Comparison of ENCODE assay signal across 13 cellular contexts in genomic region chr19:40281381-40282208, GRCh38. TPM values are rescaled to one million over a fixed set of nuclear protein-coding genes. Genes with fewer than 3 reads are reported as not detected.
DNase-seq lines count a peak whose midpoint lies in the region; ATAC-seq and TF ChIP-seq lines count a peak whose summit lies in the region.
"Had no signal": no experiment of that assay in that cellular context is flagged by ENCODE, and none has a peak within 500 bp of the region (broad histone marks: within the 10 kb centered on the region; RNA-seq: fewer than 3 reads in every experiment).

No MANE protein-coding gene starts in this region.

- H3K27me3 ChIP-seq in CD4-positive, alpha-beta T cell (ENCODE audit: control insufficient read depth, insufficient read depth, low read length), result no peaks in the 10 kb centered on the region
- no peaks in the 10 kb centered on the region for H3K27me3 ChIP-seq in duodenal mucosa (ENCODE audit: control insufficient read depth in 1 of 2, insufficient read depth in 2 of 2, low read length in 2 of 2)

- ATAC-seq in CD4-positive, alpha-beta T cell (ENCODE audit: poor library complexity), result no peak
- no peak for ATAC-seq in GM19324 (IDR thresholded peaks at IDR 0.05; ENCODE audit: low FRiP score, unreplicated experiment)
- no peak for ATAC-seq in HG03354 (IDR thresholded peaks at IDR 0.05; ENCODE audit: poor library complexity, severe bottlenecking, unreplicated experiment)
- no peak for ATAC-seq in HG02884 (IDR thresholded peaks at IDR 0.05; ENCODE audit: unreplicated experiment)
- ATAC-seq: activated naive CD4-positive, alpha-beta T cell treated with anti-CD3 and anti-CD28 coated beads, Interleukin-2, amount 50 U/mL, for 72 hours had no signal

- H3K4me1 ChIP-seq in duodenal mucosa (ENCODE audit: control insufficient read depth in 1 of 2, insufficient read depth in 2 of 2, low read length in 2 of 2), result peaks cover 67 to 69% of the 10 kb centered on the region in 2 donors

- H3K4me3 Mint-ChIP-seq in CD4-positive, alpha-beta T cell, result peak overlapping the region; percentile 15
- H3K4me3 Mint-ChIP-seq in osteocyte (ENCODE audit: unreplicated experiment), result no peak overlapping the region

- H3K9ac ChIP-seq in duodenal mucosa (ENCODE audit: low read depth in 1 of 2, low read length in 2 of 2), result peak overlapping the region; percentile 6 to 47

- H3K4me3 ChIP-seq in duodenal mucosa (ENCODE audit: low read depth in 1 of 2, low read length in 2 of 2), result no peak overlapping the region

- DNase-seq in CD4-positive, alpha-beta T cell, result no peak
- DNase-seq in NCI-H524 treated with DMSO at 0.1 percent for 48 hours (lab: John Stamatoyannopoulos, UW) (peak; percentile 13), osteocyte (ENCODE audit: extremely low spot score, unreplicated experiment) (no peak), GM19240 (ENCODE audit: insufficient read length, low spot score) (no peak)
- DNase-seq: MV-4-11; NCI-H345; stimulated activated naive CD4-positive, alpha-beta T cell had no signal

- no peaks in the 10 kb centered on the region for H3K9me3 ChIP-seq in CD4-positive, alpha-beta T cell (ENCODE audit: control insufficient read depth, low read length)
- no peaks in the 10 kb centered on the region for H3K9me3 ChIP-seq in duodenal mucosa (ENCODE audit: control insufficient read depth in 1 of 2, low read length in 2 of 2)

- CTCF ChIA-PET in CD4-positive, alpha-beta T cell (lab: Charles Lee), result interaction anchor here (0.7 kb wide), 1 partner anchor 143 kb away, joined by 3 read pairs; no protein-coding TSS in a partner anchor

- peaks cover 73% of the 10 kb centered on the region for H3K4me1 Mint-ChIP-seq in CD4-positive, alpha-beta T cell (ENCODE audit: low read depth)
- peaks cover 50% of the 10 kb centered on the region for H3K4me1 Mint-ChIP-seq in osteocyte (ENCODE audit: unreplicated experiment)

- no peak for TF ChIP-seq CTCF in CD4-positive, alpha-beta T cell (IDR thresholded peaks at IDR 0.05)
- TF ChIP-seq CTCF in osteocyte (IDR thresholded peaks at IDR 0.05), result no peak

- peaks cover 30% of the 10 kb centered on the region for H3K36me3 Mint-ChIP-seq in CD4-positive, alpha-beta T cell (ENCODE audit: low read depth)
- H3K36me3 Mint-ChIP-seq in osteocyte (ENCODE audit: unreplicated experiment), result no peaks in the 10 kb centered on the region

- POLR2A ChIA-PET in CD4-positive, alpha-beta T cell (lab: Charles Lee), result no interaction called here

- peaks cover 0 to 2% of the 10 kb centered on the region in 2 donors for H3K36me3 ChIP-seq in duodenal mucosa (ENCODE audit: control insufficient read depth in 1 of 2, insufficient read depth in 2 of 2, low read length in 2 of 2)

- H3K9me3 Mint-ChIP-seq in CD4-positive, alpha-beta T cell, result no peaks in the 10 kb centered on the region
- H3K9me3 Mint-ChIP-seq in osteocyte (ENCODE audit: unreplicated experiment), result no peaks in the 10 kb centered on the region
- H3K9me3 Mint-ChIP-seq: activated naive CD4-positive, alpha-beta T cell treated with anti-CD3 and anti-CD28 coated beads, Interleukin-2, amount 50 U/mL, for 72 hours had no signal

- peak overlapping the region; percentile 93 for H3K27ac Mint-ChIP-seq in CD4-positive, alpha-beta T cell
- H3K27ac Mint-ChIP-seq in osteocyte (ENCODE audit: unreplicated experiment), result peak overlapping the region; percentile 50

- H3K27ac ChIP-seq in CD4-positive, alpha-beta T cell (ENCODE audit: low read depth, low read length), result no peak overlapping the region
- no peak overlapping the region for H3K27ac ChIP-seq in duodenal mucosa (ENCODE audit: low read depth, low read length)

- H3K27me3 Mint-ChIP-seq in CD4-positive, alpha-beta T cell, result no peaks in the 10 kb centered on the region
- no peaks in the 10 kb centered on the region for H3K27me3 Mint-ChIP-seq in osteocyte (ENCODE audit: unreplicated experiment)

- intact Hi-C loops in CD4-positive, alpha-beta T cell (cut with DNase I, micrococcal nuclease), result loop anchor here (5.0 to 10.0 kb wide), 4 partner anchors 121 to 937 kb away; partner anchors contain the start of genes SAMD4B (in 1 of the 2) and SERTAD3 (in 1 of the 2)

RNA-seq across cellular contexts. Expression of gene AKT2, which starts 3.5 kb away (rescaled TPM):
- total RNA-seq in CD4-positive, alpha-beta T cell, result 100 to 1,000 TPM; 197 to 199 TPM
- 152 and 156 TPM in 2 replicates for total RNA-seq in osteocyte

RNA-seq across cellular contexts. Expression of gene CCNP, which starts 55.1 kb away (rescaled TPM):
- 1 to 10 TPM; 1.2 to 1.7 TPM for total RNA-seq in CD4-positive, alpha-beta T cell
- 0.51 and 0.57 TPM in 2 replicates for total RNA-seq in osteocyte
- total RNA-seq: dermis microvascular lymphatic vessel endothelial cell had no signal
